Comparison of ENCODE assay signal across 26 cellular contexts in the genomic region with DNA sequence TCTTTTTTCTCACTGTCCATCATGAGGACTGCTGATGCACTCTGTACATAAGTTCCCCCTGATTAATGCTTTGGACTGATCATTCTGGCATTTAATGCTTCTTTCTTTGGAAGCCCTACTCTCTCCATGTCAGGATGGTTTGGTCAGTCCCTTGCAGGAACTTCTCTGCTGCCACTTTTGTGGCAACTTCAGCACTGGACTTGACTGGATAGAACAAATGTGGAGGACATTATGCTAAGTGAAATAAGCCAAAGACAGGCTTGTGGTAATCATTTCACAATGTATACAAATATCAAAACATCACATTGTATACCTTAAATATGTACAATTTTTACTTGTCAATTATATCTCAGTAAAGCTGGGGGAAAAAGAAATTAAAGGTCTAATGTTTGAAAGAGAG.
"Had no signal": no experiment of that assay in that cellular context is flagged by ENCODE, and none has a peak within 500 bp of the region (broad histone marks: within the 10 kb centered on the region; RNA-seq: fewer than 3 reads in every experiment).

No MANE protein-coding gene starts in this region.

- H3K4me1 ChIP-seq: colonic mucosa, esophagus squamous epithelium, gastrocnemius medialis, lower lobe of right lung had no signal

- ATAC-seq: effector memory CD8-positive, alpha-beta T cell; esophagus mucosa; gastrocnemius medialis; heart right ventricle; left cardiac atrium; left lung; left ventricle myocardium superior; lower lobe of right lung; mucosa of descending colon had no signal

- H3K36me3 ChIP-seq: colonic mucosa, esophagus squamous epithelium, gastrocnemius medialis, heart right ventricle, left lung, lower lobe of right lung had no signal

- DNase-seq: colonic mucosa; cortex of kidney; effector CD8-positive, alpha-beta T cell; effector memory CD8-positive, alpha-beta T cell; endodermal cell; erythroblast; esophagus squamous epithelium; foreskin fibroblast; foreskin melanocyte; gastrocnemius medialis; glutamatergic neuron; head of caudate nucleus; heart right ventricle; hippocampal formation; left cardiac atrium; left lung; left ventricle myocardium superior; lower lobe of right lung; mesenchymal stem cell; mucosa of descending colon; naive B cell had no signal

- H3K27me3 ChIP-seq: colonic mucosa, esophagus squamous epithelium, gastrocnemius medialis, heart right ventricle, left lung had no signal

- H3K27ac ChIP-seq: colonic mucosa, epithelial cell of prostate, esophagus squamous epithelium, gastrocnemius medialis, heart right ventricle, left lung, lower lobe of right lung had no signal

- FAIRE-seq: endometrium, islet of Langerhans, keratinocyte had no signal

- H3K4me3 ChIP-seq: colonic mucosa, esophagus squamous epithelium, gastrocnemius medialis, heart right ventricle, left lung, lower lobe of right lung, mucosa of descending colon had no signal

- H3K9me3 ChIP-seq: colonic mucosa, gastrocnemius medialis, lower lobe of right lung, mucosa of descending colon had no signal
